18 cellular contexts compared by ENCODE assay signal in genomic region chr10:4519691-4520402, GRCh38.
A peak's percentile ranks its signal among the peaks of the same experiment; 100 is the strongest.
DNase-seq lines count a peak whose midpoint lies in the region; ATAC-seq, FAIRE-seq and TF ChIP-seq lines count a peak whose summit lies in the region.
"Had no signal": no experiment of that assay in that cellular context is flagged by ENCODE, and none has a peak within 500 bp of the region (broad histone marks: within the 10 kb centered on the region; RNA-seq: fewer than 3 reads in every experiment).

No MANE protein-coding gene starts in this region.

- no peaks in the 10 kb centered on the region for H3K27me3 Mint-ChIP-seq in CD14-positive monocyte (ENCODE audit: low read depth in 3 of 3)
- H3K27me3 Mint-ChIP-seq: memory B cell had no signal

- no peaks in the 10 kb centered on the region for H3K36me3 Mint-ChIP-seq in CD14-positive monocyte

- peaks cover 28% of the 10 kb centered on the region for H3K4me1 Mint-ChIP-seq in CD14-positive monocyte
- H3K4me1 Mint-ChIP-seq: GM23338 had no signal

- peak overlapping the region; percentile 30 to 84 (median 60) for H3K27ac Mint-ChIP-seq in CD14-positive monocyte
- H3K27ac Mint-ChIP-seq: activated T-cell treated with anti-CD3 and anti-CD28 coated beads, Interleukin-2, amount 50 U/mL, for 72 hours; effector memory CD8-positive, alpha-beta T cell; GM23338; memory B cell had no signal

- H3K36me3 ChIP-seq in bronchial epithelial cell (ENCODE audit: control insufficient read depth, insufficient read depth, low read length): no peaks in the 10 kb centered on the region
- no peaks in the 10 kb centered on the region for H3K36me3 ChIP-seq in H7 (replicated peaks; ENCODE audit: control insufficient read depth, insufficient read depth, low read length)
- H3K36me3 ChIP-seq: pancreas had no signal

- DNase-seq in CD14-positive monocyte (ENCODE audit: low spot score) (no peak), MV-4-11 (lab: John Stamatoyannopoulos, UW) (peak; percentile 92), bronchial epithelial cell (ENCODE audit: low read depth) (peak; percentile 96), RPMI8226 (no peak), NCI-H1436 treated with DMSO at 0.1 percent for 48 hours (lab: John Stamatoyannopoulos, UW) (no peak), H7 (no peak)
- DNase-seq: activated T-cell treated with anti-CD3 and anti-CD28 coated beads, Interleukin-2, amount 50 U/mL, for 72 hours; DND-41; effector memory CD8-positive, alpha-beta T cell; NCI-H1417; NCI-H526 treated with DMSO at 0.1 percent for 48 hours; pancreas; SW 1271 had no signal

- ATAC-seq in HG03432 (IDR thresholded peaks at IDR 0.05; ENCODE audit: unreplicated experiment): no peak
- ATAC-seq: activated T-cell treated with anti-CD3 and anti-CD28 coated beads, Interleukin-2, amount 50 U/mL, for 72 hours; effector memory CD8-positive, alpha-beta T cell; GM23338 had no signal

- intact Hi-C loops in CD14-positive monocyte (cut with micrococcal nuclease): no loop called here

- peaks cover 0 to 6% (median 3%) of the 10 kb centered on the region in 7 donors for H3K9me3 Mint-ChIP-seq in CD14-positive monocyte
- H3K9me3 Mint-ChIP-seq: activated T-cell treated with anti-CD3 and anti-CD28 coated beads, Interleukin-2, amount 50 U/mL, for 72 hours; GM23338 had no signal

- TF ChIP-seq CTCF in CD14-positive monocyte (IDR thresholded peaks at IDR 0.05) (no peak), bronchial epithelial cell (IDR thresholded peaks at IDR 0.05; ENCODE audit: insufficient read depth, low read length, severe bottlenecking) (no peak)

- no peak for FAIRE-seq in bronchial epithelial cell (lab: Jason Lieb, UNC)
- peak; percentile 47 for FAIRE-seq in islet of Langerhans (lab: Jason Lieb, UNC)
- FAIRE-seq: GM19239 had no signal

- peak overlapping the region in 1 of 2 donors; percentile 19 for H3K4me3 Mint-ChIP-seq in CD14-positive monocyte
- H3K4me3 Mint-ChIP-seq: activated T-cell treated with anti-CD3 and anti-CD28 coated beads, Interleukin-2, amount 50 U/mL, for 72 hours; effector memory CD8-positive, alpha-beta T cell; GM23338; memory B cell had no signal

- H3K27me3 ChIP-seq in bronchial epithelial cell (ENCODE audit: control insufficient read depth, insufficient read depth, low read length) (no peaks in the 10 kb centered on the region), H7 (ENCODE audit: control insufficient read depth, insufficient read depth, low read length) (no peaks in the 10 kb centered on the region)

- H3K4me3 ChIP-seq in bronchial epithelial cell (ENCODE audit: low read depth, low read length) (no peak overlapping the region), H7 (ENCODE audit: insufficient read depth, low read depth, low read length) (no peak overlapping the region)
- H3K4me3 ChIP-seq: GM23338, pancreas had no signal

Comparison
In these comparisons a context has a peak if more than half of its experiments do, and no peak if none do; other contexts are left out.
1. DNase-seq: peak in MV-4-11 (single experiment) and bronchial epithelial cell (single experiment); none in CD14-positive monocyte (single experiment), RPMI8226 (single experiment), NCI-H1436 treated with DMSO at 0.1 percent for 48 hours (single experiment) and H7 (single experiment).